Comparison of ENCODE assay signal across 9 cellular contexts in the genomic region with DNA sequence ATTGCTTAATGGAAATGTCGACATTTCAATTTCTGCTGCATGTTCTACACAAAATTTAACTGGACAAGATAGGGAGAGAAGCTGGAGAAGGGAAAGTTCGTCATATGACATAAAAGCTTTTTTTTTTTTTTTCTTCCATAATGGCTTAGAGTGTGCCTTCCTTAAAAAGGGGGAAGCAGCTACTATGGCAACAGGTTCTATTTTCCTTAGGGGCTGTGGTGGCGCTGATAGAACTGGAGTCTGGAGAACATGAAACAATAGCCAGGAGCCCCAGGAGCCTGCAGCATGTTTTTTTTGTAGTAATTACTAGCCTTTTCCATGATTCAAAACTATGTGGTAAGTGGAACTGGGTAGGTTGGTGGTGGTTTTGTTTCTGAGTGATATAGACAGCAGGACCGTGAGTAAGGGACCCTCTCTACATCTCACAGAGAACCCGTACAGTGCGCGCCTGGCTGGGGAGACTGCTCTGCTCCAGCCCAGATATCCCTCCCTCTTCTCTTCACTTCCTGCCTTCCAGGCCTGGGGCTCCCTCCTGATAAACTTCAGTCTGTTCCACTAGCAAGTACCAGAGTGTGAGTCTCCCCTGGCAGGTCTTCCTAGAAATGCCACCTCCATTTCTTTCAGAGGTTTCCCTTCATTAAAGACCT.
DNase-seq lines count a peak whose midpoint lies in the region; ATAC-seq and TF ChIP-seq lines count a peak whose summit lies in the region.
"Had no signal": no experiment of that assay in that cellular context is flagged by ENCODE, and none has a peak within 500 bp of the region (broad histone marks: within the 10 kb centered on the region; RNA-seq: fewer than 3 reads in every experiment).

No MANE protein-coding gene starts in this region.

- peaks cover 38 to 45% of the 10 kb centered on the region in 2 donors for H3K4me1 Mint-ChIP-seq in natural killer cell

- ATAC-seq in natural killer cell (no peak), aorta (ENCODE audit: low FRiP score) (peak; percentile 67)

- 91 to 96% methylated on average over 7 of the region's 7 CpGs for WGBS in aorta, 2 donors

- H3K36me3 Mint-ChIP-seq in natural killer cell = no peaks in the 10 kb centered on the region

- H3K9me3 Mint-ChIP-seq in natural killer cell = no peaks in the 10 kb centered on the region

- H3K36me3 ChIP-seq in aorta (ENCODE audit: control insufficient read depth in 1 of 2, insufficient read depth in 2 of 2, low read length in 1 of 2) = no peaks in the 10 kb centered on the region

- no peak overlapping the region for H3K4me3 ChIP-seq in aorta (ENCODE audit: low read length in 2 of 2)
- H3K4me3 ChIP-seq in dorsolateral prefrontal cortex = no peak overlapping the region

- H3K27ac ChIP-seq in aorta (ENCODE audit: low read depth in 1 of 2, low read length in 2 of 2) (no peak overlapping the region), dorsolateral prefrontal cortex (no peak overlapping the region)

- H3K4me1 ChIP-seq in aorta (ENCODE audit: control insufficient read depth in 1 of 2, insufficient read depth in 2 of 2, low read length in 2 of 2) = peaks cover 0 to 3% of the 10 kb centered on the region in 2 donors

- no peaks in the 10 kb centered on the region for H3K27me3 Mint-ChIP-seq in natural killer cell (ENCODE audit: low read depth in 2 of 2)
- H3K27me3 Mint-ChIP-seq: B cell had no signal

- intact Hi-C loops in natural killer cell (cut with micrococcal nuclease) (no loop called here), aorta (cut with DNase I) (loop anchor here in 1 of 2 donors (10.0 kb wide), 1 partner anchor 303 kb away; a partner anchor contains a TSS), dorsolateral prefrontal cortex (cut with DNase I) (no loop called here)

- DNase-seq in activated naive CD4-positive, alpha-beta T cell treated with Interleukin-2 at 50 U/mL for 16 hours = peak; percentile 55
- DNase-seq in activated naive CD4-positive, alpha-beta T cell (lab: John Stamatoyannopoulos, UW) = no peak
- peak; percentile 11 for DNase-seq in activated naive CD4-positive, alpha-beta T cell treated with anti-CD3 and anti-CD28 coated beads, Interleukin-2, amount 50 U/mL, for 16 hours
- no peak for DNase-seq in natural killer cell
- DNase-seq in aorta = no peak
- DNase-seq in NCI-H524 (lab: John Stamatoyannopoulos, UW) = no peak
- DNase-seq in dorsolateral prefrontal cortex = no peak
- no peak for DNase-seq in NCI-H187 treated with DMSO at 0.1 percent for 48 hours (lab: John Stamatoyannopoulos, UW)

- H3K27me3 ChIP-seq in aorta (ENCODE audit: control insufficient read depth in 1 of 2, insufficient read depth in 2 of 2, low read length in 1 of 2) (no peaks in the 10 kb centered on the region), dorsolateral prefrontal cortex (no peaks in the 10 kb centered on the region)

- peak overlapping the region; percentile 14 for H3K4me3 Mint-ChIP-seq in natural killer cell
- H3K4me3 Mint-ChIP-seq: B cell had no signal

- peak overlapping the region; percentile 70 to 81 for H3K27ac Mint-ChIP-seq in natural killer cell
- H3K27ac Mint-ChIP-seq: B cell had no signal

- TF ChIP-seq CTCF in natural killer cell (IDR thresholded peaks at IDR 0.05) (no peak), dorsolateral prefrontal cortex (IDR thresholded peaks at IDR 0.05 in 54 of 56, conservative IDR thresholded peaks at IDR 0.05 in 2 of 56; ENCODE audit: low read depth in 1 of 56, partially characterized antibody in 56 of 56) (no peak)

- no peaks in the 10 kb centered on the region for H3K9me3 ChIP-seq in aorta (ENCODE audit: control insufficient read depth, low read length)

Comparison
In these comparisons a context has a peak if more than half of its experiments do, and no peak if none do; other contexts are left out.
1. DNase-seq: peak in activated naive CD4-positive, alpha-beta T cell treated with Interleukin-2 at 50 U/mL for 16 hours (single experiment) and activated naive CD4-positive, alpha-beta T cell treated with anti-CD3 and anti-CD28 coated beads, Interleukin-2, amount 50 U/mL, for 16 hours (single experiment); none in activated naive CD4-positive, alpha-beta T cell (0 of 4), natural killer cell (single experiment), aorta (0 of 2), NCI-H524 (0 of 2), dorsolateral prefrontal cortex (0 of 10) and NCI-H187 treated with DMSO at 0.1 percent for 48 hours (single experiment).